Comparison of ENCODE assay signal across 1 cellular context in the genomic region with DNA sequence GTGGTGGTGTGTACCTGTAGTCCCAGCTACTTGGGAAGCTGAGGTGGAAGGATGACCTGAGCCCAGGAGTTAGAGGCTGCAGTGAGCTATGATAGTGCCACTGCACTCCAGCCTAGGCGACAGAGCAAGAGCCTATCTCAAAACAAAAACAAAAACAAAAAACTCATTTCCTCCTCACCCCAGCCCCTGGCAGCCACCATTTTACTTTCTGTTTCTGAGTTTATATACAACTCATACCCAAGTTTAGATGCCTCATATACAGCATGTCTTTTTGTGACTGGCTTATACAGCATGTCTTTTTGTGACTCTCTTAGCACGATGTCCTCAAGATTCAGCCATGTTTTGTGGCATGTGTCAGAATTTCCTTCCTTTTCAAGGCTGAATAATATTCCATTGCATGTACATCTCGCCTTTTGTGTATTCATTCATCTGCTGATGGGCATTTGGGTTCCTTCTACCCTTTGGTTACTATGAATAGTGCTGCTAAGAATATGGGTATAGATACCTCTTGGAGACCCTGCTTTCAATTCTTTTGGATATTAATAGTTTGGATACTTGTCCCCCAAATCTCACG.
TF ChIP-seq lines count a peak whose summit lies in the region.

No MANE protein-coding gene starts in this region.

TF ChIP-seq in HEK293, 187 proteins besides CTCF, POLR2A, EP300 and RAD21:
- TF ChIP-seq, protein P1, sequence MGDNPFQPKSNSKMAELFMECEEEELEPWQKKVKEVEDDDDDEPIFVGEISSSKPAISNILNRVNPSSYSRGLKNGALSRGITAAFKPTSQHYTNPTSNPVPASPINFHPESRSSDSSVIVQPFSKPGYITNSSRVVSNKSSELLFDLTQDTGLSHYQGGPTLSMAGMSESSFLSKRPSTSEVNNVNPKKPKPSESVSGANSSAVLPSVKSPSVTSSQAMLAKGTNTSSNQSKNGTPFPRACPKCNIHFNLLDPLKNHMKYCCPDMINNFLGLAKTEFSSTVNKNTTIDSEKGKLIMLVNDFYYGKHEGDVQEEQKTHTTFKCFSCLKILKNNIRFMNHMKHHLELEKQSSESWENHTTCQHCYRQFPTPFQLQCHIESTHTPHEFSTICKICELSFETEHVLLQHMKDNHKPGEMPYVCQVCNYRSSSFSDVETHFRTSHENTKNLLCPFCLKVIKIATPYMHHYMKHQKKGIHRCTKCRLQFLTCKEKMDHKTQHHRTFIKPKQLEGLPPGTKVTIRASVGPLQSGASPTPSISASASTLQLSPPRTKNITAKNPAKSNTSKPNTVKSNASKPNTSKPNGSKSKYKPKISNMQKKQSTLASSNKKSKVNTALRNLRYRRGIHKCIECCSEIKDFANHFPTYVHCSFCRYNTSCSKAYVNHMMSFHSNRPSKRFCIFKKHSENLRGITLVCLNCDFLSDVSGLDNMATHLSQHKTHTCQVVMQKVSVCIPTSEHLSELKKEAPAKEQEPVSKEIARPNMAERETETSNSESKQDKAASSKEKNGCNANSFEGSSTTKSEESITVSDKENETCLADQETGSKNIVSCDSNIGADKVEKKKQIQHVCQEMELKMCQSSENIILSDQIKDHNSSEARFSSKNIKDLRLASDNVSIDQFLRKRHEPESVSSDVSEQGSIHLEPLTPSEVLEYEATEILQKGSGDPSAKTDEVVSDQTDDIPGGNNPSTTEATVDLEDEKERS (tag by site-specific recombination; IDR thresholded peaks at IDR 0.05) = peak; percentile 85; the same call in 1 of the 2 replicates
- no peak for TF ChIP-seq ZNF585B (tag by site-specific recombination; IDR thresholded peaks at IDR 0.05)
- TF ChIP-seq SALL2 (tag by site-specific recombination; IDR thresholded peaks at IDR 0.05; ENCODE audit: borderline replicate concordance) = no peak
- TF ChIP-seq, protein P2, sequence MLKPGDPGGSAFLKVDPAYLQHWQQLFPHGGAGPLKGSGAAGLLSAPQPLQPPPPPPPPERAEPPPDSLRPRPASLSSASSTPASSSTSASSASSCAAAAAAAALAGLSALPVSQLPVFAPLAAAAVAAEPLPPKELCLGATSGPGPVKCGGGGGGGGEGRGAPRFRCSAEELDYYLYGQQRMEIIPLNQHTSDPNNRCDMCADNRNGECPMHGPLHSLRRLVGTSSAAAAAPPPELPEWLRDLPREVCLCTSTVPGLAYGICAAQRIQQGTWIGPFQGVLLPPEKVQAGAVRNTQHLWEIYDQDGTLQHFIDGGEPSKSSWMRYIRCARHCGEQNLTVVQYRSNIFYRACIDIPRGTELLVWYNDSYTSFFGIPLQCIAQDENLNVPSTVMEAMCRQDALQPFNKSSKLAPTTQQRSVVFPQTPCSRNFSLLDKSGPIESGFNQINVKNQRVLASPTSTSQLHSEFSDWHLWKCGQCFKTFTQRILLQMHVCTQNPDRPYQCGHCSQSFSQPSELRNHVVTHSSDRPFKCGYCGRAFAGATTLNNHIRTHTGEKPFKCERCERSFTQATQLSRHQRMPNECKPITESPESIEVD (tag by site-specific recombination; IDR thresholded peaks at IDR 0.05) = no peak
- no peak for TF ChIP-seq ZNF223 (tag by site-specific recombination; IDR thresholded peaks at IDR 0.05)
- TF ChIP-seq, protein P3, sequence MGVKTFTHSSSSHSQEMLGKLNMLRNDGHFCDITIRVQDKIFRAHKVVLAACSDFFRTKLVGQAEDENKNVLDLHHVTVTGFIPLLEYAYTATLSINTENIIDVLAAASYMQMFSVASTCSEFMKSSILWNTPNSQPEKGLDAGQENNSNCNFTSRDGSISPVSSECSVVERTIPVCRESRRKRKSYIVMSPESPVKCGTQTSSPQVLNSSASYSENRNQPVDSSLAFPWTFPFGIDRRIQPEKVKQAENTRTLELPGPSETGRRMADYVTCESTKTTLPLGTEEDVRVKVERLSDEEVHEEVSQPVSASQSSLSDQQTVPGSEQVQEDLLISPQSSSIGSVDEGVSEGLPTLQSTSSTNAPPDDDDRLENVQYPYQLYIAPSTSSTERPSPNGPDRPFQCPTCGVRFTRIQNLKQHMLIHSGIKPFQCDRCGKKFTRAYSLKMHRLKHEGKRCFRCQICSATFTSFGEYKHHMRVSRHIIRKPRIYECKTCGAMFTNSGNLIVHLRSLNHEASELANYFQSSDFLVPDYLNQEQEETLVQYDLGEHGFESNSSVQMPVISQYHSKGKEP (tag by site-specific recombination; IDR thresholded peaks at IDR 0.05) = no peak
- TF ChIP-seq ZNF239 (tag by site-specific recombination; IDR thresholded peaks at IDR 0.05) = no peak
- peak; percentile 99 for TF ChIP-seq ZNF146 (tag by site-specific recombination; IDR thresholded peaks at IDR 0.05)
- TF ChIP-seq ZBTB17 (tag by site-specific recombination; IDR thresholded peaks at IDR 0.05) = no peak
- TF ChIP-seq, protein P4, sequence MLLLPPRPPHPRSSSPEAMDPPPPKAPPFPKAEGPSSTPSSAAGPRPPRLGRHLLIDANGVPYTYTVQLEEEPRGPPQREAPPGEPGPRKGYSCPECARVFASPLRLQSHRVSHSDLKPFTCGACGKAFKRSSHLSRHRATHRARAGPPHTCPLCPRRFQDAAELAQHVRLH (tag by site-specific recombination; IDR thresholded peaks at IDR 0.05) = 0 out of 2 replicates have a peak, but pooled peaks have one; percentile 47
- TF ChIP-seq ZXDB (tag by site-specific recombination; IDR thresholded peaks at IDR 0.05) = no peak
